ENCODE assay signal across 29 cellular contexts in the genomic region with DNA sequence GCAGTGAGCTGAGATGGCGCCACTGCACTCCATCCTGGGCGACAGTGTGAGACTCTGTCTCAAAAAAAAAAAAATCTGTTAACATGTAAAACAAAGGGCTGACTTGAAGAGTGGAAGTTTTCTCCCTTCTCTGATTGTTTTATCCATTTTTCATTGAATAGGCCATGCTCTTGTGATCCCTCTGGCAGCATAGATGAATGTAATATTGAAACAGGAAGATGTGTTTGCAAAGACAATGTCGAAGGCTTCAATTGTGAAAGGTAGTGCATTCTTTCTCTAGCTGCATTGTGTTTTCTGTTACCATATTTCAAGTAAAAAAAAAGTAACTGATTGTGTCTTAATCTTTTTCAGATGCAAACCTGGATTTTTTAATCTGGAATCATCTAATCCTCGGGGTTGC.
"Had no signal": no experiment of that assay in that cellular context is flagged by ENCODE, and none has a peak within 500 bp of the region (broad histone marks: within the 10 kb centered on the region; RNA-seq: fewer than 3 reads in every experiment).

No MANE protein-coding gene starts in this region.

- H3K36me3 ChIP-seq: neural progenitor cell, uterus had no signal

- H3K4me3 ChIP-seq: neural progenitor cell, pancreas, psoas muscle, right lobe of liver, sigmoid colon, suprapubic skin, testis, tibial artery, transverse colon, upper lobe of right lung, uterus had no signal

- H3K27me3 Mint-ChIP-seq: progenitor cell of endocrine pancreas; stimulated activated memory B cell treated with anti-CD40 and anti-IgM and Interleukin-4, amounts not matched to agents 10 μg/mL and 1 μg/mL and 100 μg/mL, for 72 hours; stimulated activated naive CD8-positive, alpha-beta T cell treated with anti-CD3 and anti-CD28 coated beads, Interleukin-15, amount 100 ng/mL, for 72 hours; type B pancreatic cell had no signal

- H3K27me3 ChIP-seq: neural progenitor cell, pancreas, right lobe of liver, sigmoid colon, suprapubic skin, testis, tibial artery, transverse colon, upper lobe of right lung, uterus had no signal

- H3K9me3 ChIP-seq: pancreas, psoas muscle, right lobe of liver, sigmoid colon, suprapubic skin, testis, tibial artery, transverse colon, upper lobe of right lung, uterus had no signal

- H3K36me3 Mint-ChIP-seq: naive thymus-derived CD4-positive, alpha-beta T cell; natural killer cell had no signal

- H3K4me1 Mint-ChIP-seq: naive thymus-derived CD4-positive, alpha-beta T cell; natural killer cell; nephron; neural progenitor cell; stimulated activated memory B cell treated with anti-CD40 and anti-IgM and Interleukin-4, amounts not matched to agents 10 μg/mL and 1 μg/mL and 100 μg/mL, for 72 hours; stimulated activated naive CD8-positive, alpha-beta T cell treated with anti-CD3 and anti-CD28 coated beads, Interleukin-15, amount 100 ng/mL, for 72 hours had no signal

- H3K4me1 ChIP-seq: neural progenitor cell, pancreas, right lobe of liver, sigmoid colon, suprapubic skin, testis, tibial artery, transverse colon, upper lobe of right lung, uterus had no signal

- H3K4me3 Mint-ChIP-seq: naive thymus-derived CD4-positive, alpha-beta T cell; natural killer cell; nephron; neural progenitor cell; stimulated activated memory B cell treated with anti-CD40 and anti-IgM and Interleukin-4, amounts not matched to agents 10 μg/mL and 1 μg/mL and 100 μg/mL, for 72 hours; stimulated activated naive CD8-positive, alpha-beta T cell treated with anti-CD3 and anti-CD28 coated beads, Interleukin-15, amount 100 ng/mL, for 72 hours; type B pancreatic cell had no signal

- H3K9me3 Mint-ChIP-seq: naive thymus-derived CD4-positive, alpha-beta T cell; natural killer cell; nephron; neural progenitor cell; stimulated activated memory B cell treated with anti-CD40 and anti-IgM and Interleukin-4, amounts not matched to agents 10 μg/mL and 1 μg/mL and 100 μg/mL, for 72 hours; stimulated activated naive CD8-positive, alpha-beta T cell treated with anti-CD3 and anti-CD28 coated beads, Interleukin-15, amount 100 ng/mL, for 72 hours; type B pancreatic cell had no signal

- H3K27ac ChIP-seq: neural progenitor cell, pancreas, psoas muscle, right lobe of liver, sigmoid colon, suprapubic skin, testis, tibial artery, transverse colon, upper lobe of right lung, uterus had no signal

- H3K27ac Mint-ChIP-seq: naive thymus-derived CD4-positive, alpha-beta T cell; natural killer cell; nephron; neural progenitor cell; progenitor cell of endocrine pancreas; stimulated activated memory B cell treated with anti-CD40 and anti-IgM and Interleukin-4, amounts not matched to agents 10 μg/mL and 1 μg/mL and 100 μg/mL, for 72 hours; stimulated activated naive CD8-positive, alpha-beta T cell treated with anti-CD3 and anti-CD28 coated beads, Interleukin-15, amount 100 ng/mL, for 72 hours; type B pancreatic cell had no signal

- DNase-seq: naive thymus-derived CD4-positive, alpha-beta T cell; natural killer cell; nucleus accumbens; pancreas; psoas muscle; right cardiac atrium; right lobe of liver; sigmoid colon; small intestine; stimulated activated CD4-positive, alpha-beta T cell treated with anti-CD3 and anti-CD28 coated beads, Interleukin-15, amount 100 ng/mL, for 24 hours; stimulated activated CD4-positive, alpha-beta T cell treated with anti-CD3 and anti-CD28 coated beads, Interleukin-2, amount 100 ng/mL, for 24 hours; stimulated activated CD4-positive, alpha-beta T cell treated with anti-CD3 and anti-CD28 coated beads, Interleukin-4, amount 100 ng/mL, for 1 hour; stimulated activated CD4-positive, alpha-beta T cell treated with anti-CD3 and anti-CD28 coated beads, Interleukin-4, amount 100 ng/mL, for 4 hours; stimulated activated CD8-positive, alpha-beta memory T cell treated with anti-CD3 and anti-CD28 coated beads, Interleukin-4, amount 100 ng/mL, for 48 hours; stimulated activated naive CD4-positive, alpha-beta T cell; stimulated activated naive CD8-positive, alpha-beta T cell treated with anti-CD3 and anti-CD28 coated beads, Interleukin-15, amount 100 ng/mL, for 72 hours; stimulated activated naive CD8-positive, alpha-beta T cell treated with anti-CD3 and anti-CD28 coated beads, Interleukin-15, Interleukin-2, amounts not matched to agents 100 U/mL and 50 U/mL, for 24 hours; substantia nigra; testis; tibial artery; transverse colon; upper lobe of right lung; uterus had no signal
